In genomic region chr2:238176565-238176964, GRCh38 we compare ENCODE assay signal across 31 cellular contexts. TPM values are rescaled to one million over a fixed set of nuclear protein-coding genes. Genes with fewer than 3 reads are reported as not detected.
DNase-seq lines count a peak whose midpoint lies in the region; ATAC-seq, FAIRE-seq and TF ChIP-seq lines count a peak whose summit lies in the region.
"Had no signal": no experiment of that assay in that cellular context is flagged by ENCODE, and none has a peak within 500 bp of the region (broad histone marks: within the 10 kb centered on the region; RNA-seq: fewer than 3 reads in every experiment).

No MANE protein-coding gene starts in this region.

- H3K4me3 Mint-ChIP-seq in activated T-cell treated with anti-CD3 and anti-CD28 coated beads, Interleukin-2, amount 50 U/mL, for 72 hours: no peak overlapping the region
- H3K4me3 Mint-ChIP-seq in activated T-cell treated with anti-CD3 and anti-CD28 coated beads, Interleukin-2, amount 50 U/mL, for 4 hours: no peak overlapping the region
- H3K4me3 Mint-ChIP-seq in naive thymus-derived CD8-positive, alpha-beta T cell: peak overlapping the region in 1 of 10 donors; percentile 61
- H3K4me3 Mint-ChIP-seq in CD14-positive monocyte: no peak overlapping the region
- H3K4me3 Mint-ChIP-seq: activated CD4-positive, alpha-beta T cell treated with anti-CD3 and anti-CD28 coated beads, Interleukin-2, amount 10 ng/mL, durations not matched to agents 7 days and 5 days; mesothelial cell of epicardium; stimulated activated naive CD8-positive, alpha-beta T cell treated with anti-CD3 and anti-CD28 coated beads, Interleukin-15, Interleukin-2, amounts not matched to agents 100 ng/mL and 50 ng/mL, for 24 hours had no signal

- no peak for TF ChIP-seq POLR2A in erythroblast (IDR thresholded peaks at IDR 0.05; ENCODE audit: low read length)

- H3K27ac Mint-ChIP-seq in activated T-cell treated with anti-CD3 and anti-CD28 coated beads, Interleukin-2, amount 50 U/mL, for 72 hours: peak overlapping the region; percentile 64
- H3K27ac Mint-ChIP-seq in naive thymus-derived CD8-positive, alpha-beta T cell: peak overlapping the region in 6 of 10 donors; percentile 0 to 57 (median 17)
- H3K27ac Mint-ChIP-seq in CD14-positive monocyte: no peak overlapping the region
- H3K27ac Mint-ChIP-seq: activated CD4-positive, alpha-beta T cell treated with anti-CD3 and anti-CD28 coated beads, Interleukin-2, amount 10 ng/mL, durations not matched to agents 7 days and 5 days; mesothelial cell of epicardium; stimulated activated naive CD8-positive, alpha-beta T cell treated with anti-CD3 and anti-CD28 coated beads, Interleukin-15, Interleukin-2, amounts not matched to agents 100 ng/mL and 50 ng/mL, for 24 hours had no signal

- ATAC-seq in activated T-cell treated with anti-CD3 and anti-CD28 coated beads, Interleukin-2, amount 50 U/mL, for 72 hours (replicated peaks in 1 of 2): no peak
- ATAC-seq in activated T-cell treated with anti-CD3 and anti-CD28 coated beads, Interleukin-2, amount 50 U/mL, for 4 hours: no peak
- ATAC-seq in naive thymus-derived CD8-positive, alpha-beta T cell: no peak
- ATAC-seq in GM21723 (IDR thresholded peaks at IDR 0.05; ENCODE audit: unreplicated experiment): no peak
- ATAC-seq: psoas muscle, Right ventricle myocardium inferior had no signal

- H3K9me3 Mint-ChIP-seq in activated T-cell treated with anti-CD3 and anti-CD28 coated beads, Interleukin-2, amount 50 U/mL, for 72 hours: no peaks in the 10 kb centered on the region
- H3K9me3 Mint-ChIP-seq in activated T-cell treated with anti-CD3 and anti-CD28 coated beads, Interleukin-2, amount 50 U/mL, for 4 hours: no peaks in the 10 kb centered on the region
- H3K9me3 Mint-ChIP-seq in naive thymus-derived CD8-positive, alpha-beta T cell: no peaks in the 10 kb centered on the region
- no peaks in the 10 kb centered on the region for H3K9me3 Mint-ChIP-seq in CD14-positive monocyte
- H3K9me3 Mint-ChIP-seq: activated CD4-positive, alpha-beta T cell treated with anti-CD3 and anti-CD28 coated beads, Interleukin-2, amount 10 ng/mL, durations not matched to agents 7 days and 5 days; mesothelial cell of epicardium; naive B cell; stimulated activated naive CD8-positive, alpha-beta T cell treated with anti-CD3 and anti-CD28 coated beads, Interleukin-15, Interleukin-2, amounts not matched to agents 100 ng/mL and 50 ng/mL, for 24 hours had no signal

- H3K27ac ChIP-seq in small intestine (ENCODE audit: low read depth in 1 of 2, low read length in 1 of 2): no peak overlapping the region
- H3K27ac ChIP-seq: BLaER1 treated with 17β-estradiol and CSF1 and Interleukin-3, amounts not matched to agents 10 nM and 100 nM; esophagus muscularis mucosa; left ventricle myocardium inferior; PC-9; psoas muscle; thoracic aorta had no signal

- FAIRE-seq in small intestine (lab: Jason Lieb, UNC): no peak
- FAIRE-seq: HTR-8/SVneo, islet of Langerhans had no signal

- TF ChIP-seq CTCF in CD14-positive monocyte (IDR thresholded peaks at IDR 0.05): no peak

- H3K36me3 Mint-ChIP-seq in activated T-cell treated with anti-CD3 and anti-CD28 coated beads, Interleukin-2, amount 50 U/mL, for 72 hours (ENCODE audit: insufficient read depth in 2 of 2): peaks cover 5 to 29% of the 10 kb centered on the region in 2 donors
- H3K36me3 Mint-ChIP-seq in activated T-cell treated with anti-CD3 and anti-CD28 coated beads, Interleukin-2, amount 50 U/mL, for 4 hours (ENCODE audit: insufficient read depth): peaks cover 57% of the 10 kb centered on the region
- H3K36me3 Mint-ChIP-seq in naive thymus-derived CD8-positive, alpha-beta T cell: peaks cover 6 to 96% (median 14%) of the 10 kb centered on the region in 3 donors
- peaks cover 90 to 99% of the 10 kb centered on the region in 2 donors for H3K36me3 Mint-ChIP-seq in CD14-positive monocyte

- no peaks in the 10 kb centered on the region for H3K9me3 ChIP-seq in small intestine (ENCODE audit: control insufficient read depth, low read depth)
- H3K9me3 ChIP-seq: BLaER1 treated with 17β-estradiol and CSF1 and Interleukin-3, amounts not matched to agents 10 nM and 100 nM; esophagus muscularis mucosa; left ventricle myocardium inferior; psoas muscle; thoracic aorta had no signal

- no peaks in the 10 kb centered on the region for H3K4me1 Mint-ChIP-seq in activated T-cell treated with anti-CD3 and anti-CD28 coated beads, Interleukin-2, amount 50 U/mL, for 72 hours (ENCODE audit: low read depth)
- H3K4me1 Mint-ChIP-seq in activated T-cell treated with anti-CD3 and anti-CD28 coated beads, Interleukin-2, amount 50 U/mL, for 4 hours (ENCODE audit: low read depth): no peaks in the 10 kb centered on the region
- peaks cover 0 to 10% (median 2%) of the 10 kb centered on the region in 4 donors for H3K4me1 Mint-ChIP-seq in naive thymus-derived CD8-positive, alpha-beta T cell
- no peaks in the 10 kb centered on the region for H3K4me1 Mint-ChIP-seq in CD14-positive monocyte
- H3K4me1 Mint-ChIP-seq: activated CD4-positive, alpha-beta T cell treated with anti-CD3 and anti-CD28 coated beads, Interleukin-2, amount 10 ng/mL, durations not matched to agents 7 days and 5 days had no signal

- no peaks in the 10 kb centered on the region for H3K4me1 ChIP-seq in small intestine (ENCODE audit: control insufficient read depth in 2 of 2, insufficient read depth in 1 of 2, low read depth in 1 of 2, low read length in 1 of 2)
- H3K4me1 ChIP-seq: left ventricle myocardium inferior, psoas muscle had no signal

- H3K4me3 ChIP-seq in small intestine (ENCODE audit: low read depth in 1 of 2, low read length in 2 of 2): no peak overlapping the region
- H3K4me3 ChIP-seq: BLaER1 treated with 17β-estradiol and CSF1 and Interleukin-3, amounts not matched to agents 10 nM and 100 nM; esophagus muscularis mucosa; left ventricle myocardium inferior; PC-9; psoas muscle; thoracic aorta had no signal

- POLR2A ChIA-PET in naive thymus-derived CD8-positive, alpha-beta T cell (lab: Charles Lee): no interaction called here

- intact Hi-C loops in CD14-positive monocyte (cut with micrococcal nuclease): no loop called here

- no peaks in the 10 kb centered on the region for H3K27me3 Mint-ChIP-seq in activated T-cell treated with anti-CD3 and anti-CD28 coated beads, Interleukin-2, amount 50 U/mL, for 72 hours (ENCODE audit: low read depth)
- H3K27me3 Mint-ChIP-seq in activated T-cell treated with anti-CD3 and anti-CD28 coated beads, Interleukin-2, amount 50 U/mL, for 4 hours (ENCODE audit: low read depth): no peaks in the 10 kb centered on the region
- no peaks in the 10 kb centered on the region for H3K27me3 Mint-ChIP-seq in naive thymus-derived CD8-positive, alpha-beta T cell
- H3K27me3 Mint-ChIP-seq in CD14-positive monocyte (ENCODE audit: low read depth in 3 of 3): peaks cover 0 to 3% (median 1%) of the 10 kb centered on the region in 3 donors
- H3K27me3 Mint-ChIP-seq: activated CD4-positive, alpha-beta T cell treated with anti-CD3 and anti-CD28 coated beads, Interleukin-2, amount 10 ng/mL, durations not matched to agents 7 days and 5 days; naive B cell; stimulated activated naive CD8-positive, alpha-beta T cell treated with anti-CD3 and anti-CD28 coated beads, Interleukin-15, Interleukin-2, amounts not matched to agents 100 ng/mL and 50 ng/mL, for 24 hours had no signal

- no peaks in the 10 kb centered on the region for H3K27me3 ChIP-seq in small intestine (ENCODE audit: control insufficient read depth in 2 of 2, insufficient read depth in 2 of 2, low read length in 2 of 2)
- H3K27me3 ChIP-seq: BLaER1 treated with 17β-estradiol and CSF1 and Interleukin-3, amounts not matched to agents 10 nM and 100 nM; esophagus muscularis mucosa had no signal

- peaks cover 14 to 30% of the 10 kb centered on the region in 2 donors for H3K36me3 ChIP-seq in small intestine (ENCODE audit: control insufficient read depth in 2 of 2, insufficient read depth in 2 of 2, low read length in 2 of 2)

- no peak for DNase-seq in activated T-cell treated with anti-CD3 and anti-CD28 coated beads, Interleukin-2, amount 50 U/mL, for 72 hours
- DNase-seq in activated T-cell treated with anti-CD3 and anti-CD28 coated beads, Interleukin-2, amount 50 U/mL, for 4 hours: no peak
- DNase-seq in EH (ENCODE audit: low read depth) (peak; percentile 19), erythroblast (lab: John Stamatoyannopoulos, UW) (peak; percentile 20 to 33), small intestine (no peak), CD14-positive monocyte (ENCODE audit: low spot score) (no peak)
- DNase-seq in naive thymus-derived CD8-positive, alpha-beta T cell: no peak
- DNase-seq: activated CD4-positive, alpha-beta T cell treated with anti-CD3 and anti-CD28 coated beads, Interleukin-2, amount 10 ng/mL, durations not matched to agents 7 days and 5 days; activated effector memory CD4-positive, alpha-beta T cell treated with Interleukin-2 at 50 U/mL for 16 hours; amygdala; DND-41; effector memory CD4-positive, alpha-beta T cell; KBM-7; left ventricle myocardium inferior; naive B cell; NCI-H1105; NCI-H187 treated with DMSO at 0.1 percent for 48 hours; NCI-H526 treated with DMSO at 0.1 percent for 48 hours; occipital lobe; PC-9; psoas muscle had no signal

RNA-seq across cellular contexts. Expression of gene ERFE, which starts 17.8 kb away (rescaled TPM):
- under 1 TPM; 0.60 to 0.88 TPM for total RNA-seq in activated T-cell treated with anti-CD3 and anti-CD28 coated beads, Interleukin-2, amount 50 U/mL, for 72 hours
- under 1 TPM; 0.13 to 0.91 (median 0.22) TPM for total RNA-seq in activated T-cell treated with anti-CD3 and anti-CD28 coated beads, Interleukin-2, amount 50 U/mL, for 4 hours
- total RNA-seq in naive thymus-derived CD8-positive, alpha-beta T cell: not detected
- not detected for polyA plus RNA-seq in naive thymus-derived CD8-positive, alpha-beta T cell
- under 1 TPM in 1 of 3 donors, not detected in 2; 0.92 TPM for polyA plus RNA-seq in small intestine
- not detected for polyA plus RNA-seq in CD14-positive monocyte
- total RNA-seq: activated CD4-positive, alpha-beta T cell treated with anti-CD3 and anti-CD28 coated beads, Interleukin-2, amount 10 ng/mL, durations not matched to agents 7 days and 5 days had no signal

RNA-seq across cellular contexts. Expression of gene ILKAP, which starts 26.9 kb away (rescaled TPM):
- 10 to 100 TPM; 53.2 to 55.5 TPM for total RNA-seq in activated T-cell treated with anti-CD3 and anti-CD28 coated beads, Interleukin-2, amount 50 U/mL, for 72 hours
- 10 to 100 TPM; 64.5 to 70.9 (median 66.5) TPM for total RNA-seq in activated T-cell treated with anti-CD3 and anti-CD28 coated beads, Interleukin-2, amount 50 U/mL, for 4 hours
- 100 to 1,000 TPM in 1 of 2 experiments, 10 to 100 TPM in 1; 83.5 to 100 TPM for total RNA-seq in naive thymus-derived CD8-positive, alpha-beta T cell
- polyA plus RNA-seq in naive thymus-derived CD8-positive, alpha-beta T cell: 10 to 100 TPM; 39.1 to 42.1 (median 40.6) TPM
- polyA plus RNA-seq in small intestine (10 to 100 TPM; 37.6 to 66.0 (median 54.0) TPM), CD14-positive monocyte (10 to 100 TPM; 23.2 to 29.3 TPM)

RNA-seq across cellular contexts. Expression of gene KLHL30, which starts 38.1 kb away (rescaled TPM):
- not detected for total RNA-seq in activated T-cell treated with anti-CD3 and anti-CD28 coated beads, Interleukin-2, amount 50 U/mL, for 72 hours
- total RNA-seq in activated T-cell treated with anti-CD3 and anti-CD28 coated beads, Interleukin-2, amount 50 U/mL, for 4 hours: not detected
- not detected for total RNA-seq in naive thymus-derived CD8-positive, alpha-beta T cell
- not detected for polyA plus RNA-seq in naive thymus-derived CD8-positive, alpha-beta T cell
- under 1 TPM in 1 of 3 donors, not detected in 2; 0.39 TPM for polyA plus RNA-seq in small intestine
- under 1 TPM in 1 of 2 donors, not detected in 1; 0.14 TPM for polyA plus RNA-seq in CD14-positive monocyte
- total RNA-seq: A673; activated CD4-positive, alpha-beta T cell treated with anti-CD3 and anti-CD28 coated beads, Interleukin-2, amount 10 ng/mL, durations not matched to agents 7 days and 5 days had no signal

Comparison
In these comparisons a context has a peak if more than half of its experiments do, and no peak if none do; other contexts are left out.
1. DNase-seq: peak in EH (single experiment) and erythroblast (2 of 2); none in activated T-cell treated with anti-CD3 and anti-CD28 coated beads, Interleukin-2, amount 50 U/mL, for 72 hours (0 of 2), activated T-cell treated with anti-CD3 and anti-CD28 coated beads, Interleukin-2, amount 50 U/mL, for 4 hours (single experiment), naive thymus-derived CD8-positive, alpha-beta T cell (0 of 10), small intestine (single experiment) and CD14-positive monocyte (single experiment).
2. H3K27ac Mint-ChIP-seq: peak in activated T-cell treated with anti-CD3 and anti-CD28 coated beads, Interleukin-2, amount 50 U/mL, for 72 hours (single experiment) and naive thymus-derived CD8-positive, alpha-beta T cell (6 of 10); none in CD14-positive monocyte (0 of 7).